In genomic region chr1:34770891-34771508, GRCh38 we compare ENCODE assay signal across 24 cellular contexts. TPM values are rescaled to one million over a fixed set of nuclear protein-coding genes. Genes with fewer than 3 reads are reported as not detected.
"Had no signal": no experiment of that assay in that cellular context is flagged by ENCODE, and none has a peak within 500 bp of the region (broad histone marks: within the 10 kb centered on the region; RNA-seq: fewer than 3 reads in every experiment).

No MANE protein-coding gene starts in this region.

- H3K27me3 ChIP-seq: colonic mucosa, thyroid gland, vagina had no signal

- H3K4me1 ChIP-seq: colonic mucosa, psoas muscle, thyroid gland, vagina had no signal

- H3K4me1 Mint-ChIP-seq: activated CD4-positive, alpha-beta T cell treated with anti-CD3 and anti-CD28 coated beads for 36 hours; activated CD8-positive, alpha-beta memory T cell treated with anti-CD3 and anti-CD28 coated beads, Interleukin-2, amount 10 ng/mL, durations not matched to agents 7 days and 5 days; mesothelial cell of epicardium; T-helper 17 cell had no signal

- H3K27me3 Mint-ChIP-seq: activated CD8-positive, alpha-beta memory T cell treated with anti-CD3 and anti-CD28 coated beads, Interleukin-2, amount 10 ng/mL, durations not matched to agents 7 days and 5 days had no signal

- H3K27ac Mint-ChIP-seq: activated CD4-positive, alpha-beta memory T cell treated with anti-CD3 and anti-CD28 coated beads for 36 hours; activated CD4-positive, alpha-beta T cell treated with anti-CD3 and anti-CD28 coated beads for 36 hours; activated CD8-positive, alpha-beta memory T cell treated with anti-CD3 and anti-CD28 coated beads, Interleukin-2, amount 10 ng/mL, durations not matched to agents 7 days and 5 days; mesothelial cell of epicardium; T-helper 17 cell had no signal

- H3K36me3 ChIP-seq: colonic mucosa, esophagus squamous epithelium, thyroid gland, vagina had no signal

- H3K9me3 Mint-ChIP-seq: activated CD4-positive, alpha-beta memory T cell treated with anti-CD3 and anti-CD28 coated beads for 36 hours; mesothelial cell of epicardium had no signal

- H3K9me3 ChIP-seq: colonic mucosa, esophagus squamous epithelium, psoas muscle, thyroid gland, vagina had no signal

- H3K4me3 ChIP-seq: colonic mucosa, esophagus squamous epithelium, psoas muscle, thyroid gland, vagina had no signal

- H3K27ac ChIP-seq: colonic mucosa, esophagus squamous epithelium, psoas muscle, thyroid gland, vagina had no signal

- DNase-seq: activated CD4-positive, alpha-beta memory T cell treated with anti-CD3 and anti-CD28 coated beads for 36 hours; activated CD4-positive, alpha-beta T cell treated with anti-CD3 and anti-CD28 coated beads for 36 hours; activated CD8-positive, alpha-beta memory T cell treated with anti-CD3 and anti-CD28 coated beads, Interleukin-2, amount 10 ng/mL, durations not matched to agents 7 days and 5 days; activated naive CD4-positive, alpha-beta T cell treated with anti-CD3 and anti-CD28 coated beads, Interleukin-2, amount 50 U/mL, for 16 hours; activated T-cell treated with anti-CD3 and anti-CD28 coated beads, Interleukin-2, amount 50 U/mL, for 1 hour; central memory CD4-positive, alpha-beta T cell; colonic mucosa; effector CD4-positive, alpha-beta T cell; esophagus squamous epithelium; kidney glomerular epithelial cell; psoas muscle; stimulated activated CD4-positive, alpha-beta T cell treated with anti-CD3 and anti-CD28 coated beads, Interleukin-12 subunit alpha, Interleukin-12 subunit beta, amount 100 ng/mL, for 4 hours; stimulated activated CD4-positive, alpha-beta T cell treated with anti-CD3 and anti-CD28 coated beads, Interleukin-2, amount 100 ng/mL, for 24 hours; T-helper 17 cell; thyroid gland had no signal

- H3K4me3 Mint-ChIP-seq: activated CD4-positive, alpha-beta memory T cell treated with anti-CD3 and anti-CD28 coated beads for 36 hours; activated CD4-positive, alpha-beta T cell treated with anti-CD3 and anti-CD28 coated beads for 36 hours; activated CD8-positive, alpha-beta memory T cell treated with anti-CD3 and anti-CD28 coated beads, Interleukin-2, amount 10 ng/mL, durations not matched to agents 7 days and 5 days; mesothelial cell of epicardium; T-helper 17 cell had no signal

- H3K36me3 Mint-ChIP-seq: activated CD4-positive, alpha-beta memory T cell treated with anti-CD3 and anti-CD28 coated beads for 36 hours; activated CD8-positive, alpha-beta memory T cell treated with anti-CD3 and anti-CD28 coated beads, Interleukin-2, amount 10 ng/mL, durations not matched to agents 7 days and 5 days; mesothelial cell of epicardium had no signal

- ATAC-seq: activated CD4-positive, alpha-beta T cell treated with anti-CD3 and anti-CD28 coated beads for 36 hours; activated CD8-positive, alpha-beta memory T cell treated with anti-CD3 and anti-CD28 coated beads, Interleukin-2, amount 10 ng/mL, durations not matched to agents 7 days and 5 days; psoas muscle; sciatic nerve; T-helper 17 cell had no signal

RNA-seq across cellular contexts. Expression of gene GJB3, which starts 10.0 kb away (rescaled TPM):
- total RNA-seq: activated CD4-positive, alpha-beta memory T cell treated with anti-CD3 and anti-CD28 coated beads for 36 hours; activated CD4-positive, alpha-beta T cell treated with anti-CD3 and anti-CD28 coated beads for 36 hours; activated CD8-positive, alpha-beta memory T cell treated with anti-CD3 and anti-CD28 coated beads, Interleukin-2, amount 10 ng/mL, durations not matched to agents 7 days and 5 days; fibroblast of villous mesenchyme; mesothelial cell of epicardium; myocyte; osteocyte; psoas muscle; T-helper 17 cell had no signal
- polyA plus RNA-seq: neural cell had no signal

RNA-seq across cellular contexts. Expression of gene GJB4, which starts 11.5 kb away (rescaled TPM):
- total RNA-seq: activated CD4-positive, alpha-beta memory T cell treated with anti-CD3 and anti-CD28 coated beads for 36 hours; activated CD4-positive, alpha-beta T cell treated with anti-CD3 and anti-CD28 coated beads for 36 hours; activated CD8-positive, alpha-beta memory T cell treated with anti-CD3 and anti-CD28 coated beads, Interleukin-2, amount 10 ng/mL, durations not matched to agents 7 days and 5 days; fibroblast of villous mesenchyme; liver; mesothelial cell of epicardium; myocyte; osteocyte; psoas muscle; sciatic nerve; T-helper 17 cell; thyroid gland had no signal
- polyA plus RNA-seq: adipose tissue, liver, neural cell, psoas muscle had no signal

RNA-seq across cellular contexts. Expression of gene GJB5, which starts 16.2 kb away (rescaled TPM):
- total RNA-seq: activated CD4-positive, alpha-beta memory T cell treated with anti-CD3 and anti-CD28 coated beads for 36 hours; activated CD4-positive, alpha-beta T cell treated with anti-CD3 and anti-CD28 coated beads for 36 hours; activated CD8-positive, alpha-beta memory T cell treated with anti-CD3 and anti-CD28 coated beads, Interleukin-2, amount 10 ng/mL, durations not matched to agents 7 days and 5 days; fibroblast of villous mesenchyme; liver; myocyte; osteocyte; psoas muscle; T-helper 17 cell; thyroid gland had no signal
- polyA plus RNA-seq: liver, neural cell had no signal

RNA-seq across cellular contexts. Expression of gene GJA4, which starts 21.8 kb away (rescaled TPM):
- total RNA-seq: activated CD4-positive, alpha-beta memory T cell treated with anti-CD3 and anti-CD28 coated beads for 36 hours; activated CD4-positive, alpha-beta T cell treated with anti-CD3 and anti-CD28 coated beads for 36 hours; activated CD8-positive, alpha-beta memory T cell treated with anti-CD3 and anti-CD28 coated beads, Interleukin-2, amount 10 ng/mL, durations not matched to agents 7 days and 5 days; fibroblast of villous mesenchyme; mesothelial cell of epicardium; myocyte; osteocyte had no signal
- polyA plus RNA-seq: neural cell had no signal
